In the genomic region with DNA sequence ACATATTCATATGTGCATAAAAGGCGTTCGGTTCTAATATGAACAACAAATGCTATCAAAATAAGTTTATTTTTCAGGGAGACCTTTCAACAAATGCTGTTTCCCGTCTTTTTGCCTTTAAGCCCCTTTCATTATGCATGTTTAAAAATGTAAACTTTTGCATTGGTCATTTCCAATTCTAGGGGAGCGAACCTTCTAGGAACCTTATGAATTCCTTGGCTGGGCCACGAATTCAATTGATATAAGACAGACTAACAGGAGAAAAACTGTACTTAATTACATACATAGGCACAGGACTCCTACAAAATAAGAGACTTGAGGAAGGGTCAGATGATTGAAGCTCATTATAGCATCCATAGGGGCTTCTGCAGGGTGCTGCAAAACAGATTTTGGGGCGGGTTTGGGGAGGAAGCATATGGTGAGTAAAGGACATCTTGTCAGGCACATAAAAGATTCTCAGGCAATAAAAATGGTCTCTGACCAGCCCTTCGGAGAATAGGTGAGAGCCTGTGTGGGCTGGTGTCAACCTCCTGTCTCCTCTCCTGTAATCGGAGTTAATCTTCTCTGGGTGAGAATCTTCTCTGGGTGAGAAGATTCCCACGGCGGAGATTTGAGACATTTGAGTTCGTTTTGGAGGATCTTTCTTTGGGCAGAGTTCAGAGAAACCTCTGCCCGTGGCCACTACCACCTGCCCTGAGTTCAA, we compare ENCODE assay signal across 11 cellular contexts. TPM values are rescaled to one million over a fixed set of nuclear protein-coding genes. Genes with fewer than 3 reads are reported as not detected.
A peak's percentile ranks its signal among the peaks of the same experiment; 100 is the strongest.
DNase-seq lines count a peak whose midpoint lies in the region; ATAC-seq and TF ChIP-seq lines count a peak whose summit lies in the region.
"Had no signal": no experiment of that assay in that cellular context is flagged by ENCODE, and none has a peak within 500 bp of the region (broad histone marks: within the 10 kb centered on the region; RNA-seq: fewer than 3 reads in every experiment).

No MANE protein-coding gene starts in this region.

- H3K36me3 ChIP-seq in CD4-positive, alpha-beta memory T cell (ENCODE audit: insufficient read depth, low read length): no peaks in the 10 kb centered on the region
- H3K36me3 ChIP-seq in HUES48 (ENCODE audit: control insufficient read depth, insufficient read depth, low read length): no peaks in the 10 kb centered on the region
- no peaks in the 10 kb centered on the region for H3K36me3 ChIP-seq in breast epithelium
- no peaks in the 10 kb centered on the region for H3K36me3 ChIP-seq in mucosa of descending colon (ENCODE audit: low read depth)
- H3K36me3 ChIP-seq: Peyer's patch had no signal

- no peaks in the 10 kb centered on the region for H3K9me3 ChIP-seq in CD4-positive, alpha-beta memory T cell (ENCODE audit: control insufficient read depth in 1 of 2, low read length in 2 of 2)
- no peaks in the 10 kb centered on the region for H3K9me3 ChIP-seq in HUES48 (ENCODE audit: control insufficient read depth, insufficient read depth, low read length)
- no peaks in the 10 kb centered on the region for H3K9me3 ChIP-seq in breast epithelium
- no peaks in the 10 kb centered on the region for H3K9me3 ChIP-seq in mucosa of descending colon
- H3K9me3 ChIP-seq: Peyer's patch had no signal

- H3K4me1 ChIP-seq in CD4-positive, alpha-beta memory T cell (ENCODE audit: insufficient read depth, low read length): peaks cover 19% of the 10 kb centered on the region
- peaks cover 57% of the 10 kb centered on the region for H3K4me1 ChIP-seq in HUES48 (ENCODE audit: control insufficient read depth, insufficient read depth, low read length)
- peaks cover 0 to 4% of the 10 kb centered on the region in 2 donors for H3K4me1 ChIP-seq in breast epithelium
- H3K4me1 ChIP-seq in mucosa of descending colon (ENCODE audit: low read depth): peaks cover 48% of the 10 kb centered on the region

- peak overlapping the region; percentile 30 to 92 (median 86) for H3K4me3 Mint-ChIP-seq in CD4-positive, alpha-beta memory T cell

- no peak overlapping the region for H3K27ac ChIP-seq in CD4-positive, alpha-beta memory T cell (ENCODE audit: low read depth, low read length)
- H3K27ac ChIP-seq in HUES48 (ENCODE audit: low read depth, low read length) (peak overlapping the region; percentile 44), breast epithelium (no peak overlapping the region)

- ATAC-seq in mucosa of descending colon: no peak
- ATAC-seq in GM18873 (IDR thresholded peaks at IDR 0.05; ENCODE audit: low FRiP score, unreplicated experiment): no peak
- ATAC-seq in GM19324 (IDR thresholded peaks at IDR 0.05; ENCODE audit: low FRiP score, unreplicated experiment): no peak
- no peak for ATAC-seq in HG02852 (IDR thresholded peaks at IDR 0.05; ENCODE audit: unreplicated experiment)
- ATAC-seq: left colon had no signal

- TF ChIP-seq POLR2A in breast epithelium (IDR thresholded peaks at IDR 0.05): no peak

- no peak for DNase-seq in CD4-positive, alpha-beta memory T cell
- DNase-seq in breast epithelium (ENCODE audit: low spot score in 2 of 2): no peak
- DNase-seq in mucosa of descending colon: no peak
- no peak for DNase-seq in epidermal melanocyte (ENCODE audit: insufficient read length, low spot score)
- DNase-seq: NCI-H1436 had no signal

- H3K27me3 Mint-ChIP-seq in CD4-positive, alpha-beta memory T cell: peaks cover 61 to 64% of the 10 kb centered on the region in 2 donors

- peak overlapping the region in 3 of 7 donors; percentile 1 to 49 (median 20) for H3K27ac Mint-ChIP-seq in CD4-positive, alpha-beta memory T cell

- CTCF ChIA-PET in CD4-positive, alpha-beta memory T cell (lab: Charles Lee; ENCODE audit: partially characterized antibody): interaction anchor here (1.0 to 1.2 kb wide), 2 partner anchors 95 kb away, joined by 3 read pairs; no protein-coding TSS in a partner anchor

- peaks cover 0 to 1% of the 10 kb centered on the region in 2 donors for H3K36me3 Mint-ChIP-seq in CD4-positive, alpha-beta memory T cell

- no peak overlapping the region for H3K9ac ChIP-seq in HUES48 (ENCODE audit: low read depth, low read length)

- peaks cover 15 to 45% (median 30%) of the 10 kb centered on the region in 4 donors for H3K4me1 Mint-ChIP-seq in CD4-positive, alpha-beta memory T cell

- H3K27me3 ChIP-seq in CD4-positive, alpha-beta memory T cell (ENCODE audit: insufficient read depth, low read length): peaks cover 35% of the 10 kb centered on the region
- peaks cover 54% of the 10 kb centered on the region for H3K27me3 ChIP-seq in HUES48 (ENCODE audit: control insufficient read depth, insufficient read depth, low read length)
- H3K27me3 ChIP-seq in breast epithelium: peaks cover 2 to 20% of the 10 kb centered on the region in 2 donors
- H3K27me3 ChIP-seq: Peyer's patch had no signal

- POLR2A ChIA-PET in CD4-positive, alpha-beta memory T cell (lab: Charles Lee; ENCODE audit: partially characterized antibody): interaction anchor here (1.0 kb wide), 1 partner anchor 94 kb away, joined by 5 read pairs; no protein-coding TSS in a partner anchor

- no peak overlapping the region for H3K4me3 ChIP-seq in CD4-positive, alpha-beta memory T cell (ENCODE audit: low read length in 2 of 2)
- H3K4me3 ChIP-seq in HUES48 (ENCODE audit: low read depth, low read length): peak overlapping the region; percentile 81
- peak overlapping the region in 2 of 3 donors; percentile 59 to 76 for H3K4me3 ChIP-seq in breast epithelium
- peak overlapping the region; percentile 33 for H3K4me3 ChIP-seq in mucosa of descending colon

- intact Hi-C loops in CD4-positive, alpha-beta memory T cell (cut with micrococcal nuclease): loop anchor here (5.0 kb wide), 1 partner anchor 196 kb away; a partner anchor contains a TSS
- intact Hi-C loops in breast epithelium (cut with DNase I; ENCODE audit: low total_unique reads) (no loop called here), mucosa of descending colon (cut with DNase I, micrococcal nuclease) (no loop called here)

- peaks cover 0 to 3% (median 0%) of the 10 kb centered on the region in 8 donors for H3K9me3 Mint-ChIP-seq in CD4-positive, alpha-beta memory T cell

- no peak for TF ChIP-seq CTCF in breast epithelium (IDR thresholded peaks at IDR 0.05)
- no peak for TF ChIP-seq CTCF in mucosa of descending colon (IDR thresholded peaks at IDR 0.05)

RNA-seq across cellular contexts. Expression of a gene that starts 1.7 kb away (rescaled TPM):
- 1 to 10 TPM; 1.3 TPM for total RNA-seq in CD4-positive, alpha-beta memory T cell
- polyA plus RNA-seq in CD4-positive, alpha-beta memory T cell: 1 to 10 TPM in 1 of 2 donors, under 1 TPM in 1; 0.49 to 6.5 TPM
- total RNA-seq in breast epithelium (1 to 10 TPM; 4.2 to 6.4 (median 4.6) TPM), mucosa of descending colon (10 to 100 TPM; 23.3 to 87.3 (median 59.3) TPM)

Comparison
In these comparisons a context has a peak if more than half of its experiments do, and no peak if none do; other contexts are left out.
1. H3K4me3 ChIP-seq: peak in HUES48 (single experiment), breast epithelium (2 of 3) and mucosa of descending colon (single experiment); none in CD4-positive, alpha-beta memory T cell (0 of 2).